ENCODE assay signal across 8 cellular contexts in the genomic region with DNA sequence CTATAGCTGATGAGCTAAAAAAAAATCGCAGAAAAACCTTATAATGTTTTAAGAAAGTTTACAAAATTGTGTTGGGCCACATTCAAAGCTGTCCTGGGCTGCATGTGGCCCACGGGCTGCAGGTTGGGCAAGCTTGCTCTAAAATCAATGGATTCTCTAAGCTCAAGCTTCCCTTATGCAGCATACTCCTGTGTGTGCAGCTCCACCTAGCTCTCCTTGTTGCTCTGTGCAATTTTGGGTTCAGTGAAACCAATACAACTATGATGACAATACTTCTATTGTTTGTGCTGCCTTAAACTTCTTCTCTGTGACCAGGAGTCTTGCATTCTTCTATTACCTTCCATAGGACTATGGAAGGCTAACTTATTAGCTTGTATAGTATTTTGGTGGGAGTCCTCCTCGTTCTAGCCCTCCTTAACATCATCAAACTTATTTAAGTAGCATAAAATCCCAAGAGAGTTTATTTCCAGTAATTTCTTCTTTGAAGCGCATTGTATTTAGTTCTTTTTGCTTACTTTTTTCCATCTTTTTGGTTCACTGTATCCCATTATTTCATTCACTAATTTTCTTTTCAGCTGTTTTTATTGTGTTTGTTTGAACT.
DNase-seq lines count a peak whose midpoint lies in the region; ATAC-seq and TF ChIP-seq lines count a peak whose summit lies in the region.

No MANE protein-coding gene starts in this region.

- no peaks in the 10 kb centered on the region for H3K27me3 ChIP-seq in DOHH2 (ENCODE audit: control insufficient read depth, low read length)
- H3K27me3 ChIP-seq in uterus = no peaks in the 10 kb centered on the region
- H3K27me3 ChIP-seq in thyroid gland = no peaks in the 10 kb centered on the region

- no peaks in the 10 kb centered on the region for H3F3A ChIP-seq in DOHH2 (ENCODE audit: control insufficient read depth, insufficient read depth)

- H3K4me1 ChIP-seq in DOHH2 (ENCODE audit: control insufficient read depth, low read length) (no peaks in the 10 kb centered on the region), uterus (no peaks in the 10 kb centered on the region), thyroid gland (no peaks in the 10 kb centered on the region)

- DNase-seq in Kasumi-1 (lab: John Stamatoyannopoulos, UW) = peak; percentile 67 to 70
- DNase-seq in left kidney (ENCODE audit: low read depth, low spot score) = peak; percentile 28
- no peak for DNase-seq in uterus
- DNase-seq in NCI-H128 (lab: John Stamatoyannopoulos, UW; ENCODE audit: unreplicated experiment) = no peak
- DNase-seq in thyroid gland = no peak

- H3K79me2 ChIP-seq in DOHH2 (ENCODE audit: control insufficient read depth, low read length) = no peaks in the 10 kb centered on the region

- H3K4me3 ChIP-seq in DOHH2 (ENCODE audit: low read length) (no peak overlapping the region), WI38 (ENCODE audit: low read depth, low read length) (no peak overlapping the region), uterus (no peak overlapping the region), thyroid gland (replicated peaks in 1 of 3) (no peak overlapping the region)

- H3K9me2 ChIP-seq in DOHH2 (replicated peaks; ENCODE audit: control insufficient read depth, low read length) = no peaks in the 10 kb centered on the region

- H3K27ac ChIP-seq in DOHH2 (ENCODE audit: low read depth, low read length) = no peak overlapping the region
- H3K27ac ChIP-seq in uterus = no peak overlapping the region
- no peak overlapping the region for H3K27ac ChIP-seq in thyroid gland

- H3K36me3 ChIP-seq in DOHH2 (ENCODE audit: control insufficient read depth, low read length) = no peaks in the 10 kb centered on the region
- no peaks in the 10 kb centered on the region for H3K36me3 ChIP-seq in uterus
- H3K36me3 ChIP-seq in thyroid gland = no peaks in the 10 kb centered on the region

- no peak for TF ChIP-seq POLR2A in uterus (IDR thresholded peaks at IDR 0.05)
- no peak for TF ChIP-seq POLR2A in thyroid gland (IDR thresholded peaks at IDR 0.05)

- no peaks in the 10 kb centered on the region for H3K9me3 ChIP-seq in DOHH2 (ENCODE audit: control insufficient read depth, insufficient read depth, low read length)
- H3K9me3 ChIP-seq in uterus = no peaks in the 10 kb centered on the region
- H3K9me3 ChIP-seq in thyroid gland = no peaks in the 10 kb centered on the region

- 42 to 50% methylated on average over 4 of the region's 4 CpGs for WGBS in thyroid gland, 2 donors

- ATAC-seq in GM21367 (IDR thresholded peaks at IDR 0.05; ENCODE audit: unreplicated experiment) = peak; percentile 60

- no peak overlapping the region for H3K4me2 ChIP-seq in DOHH2 (ENCODE audit: low read length)

- no peaks in the 10 kb centered on the region for H4K20me1 ChIP-seq in DOHH2 (ENCODE audit: control insufficient read depth, insufficient read depth, low read depth, low read length)

- intact Hi-C loops in uterus (cut with DNase I; ENCODE audit: low total_unique reads) = no loop called here
- intact Hi-C loops in thyroid gland (cut with DNase I) = no loop called here

- TF ChIP-seq CTCF in DOHH2 (IDR thresholded peaks at IDR 0.05; ENCODE audit: low read depth, low read length, poor library complexity, severe bottlenecking) (peak; percentile 58), WI38 (IDR thresholded peaks at IDR 0.05; ENCODE audit: low read depth, low read length) (peak; percentile 52), uterus (IDR thresholded peaks at IDR 0.05) (peak in 1 of 4 experiments; percentile 8), thyroid gland (IDR thresholded peaks at IDR 0.05) (peak in 2 of 6 experiments; percentile 11 to 44)

Comparison
In these comparisons a context has a peak if more than half of its experiments do, and no peak if none do; other contexts are left out.
1. DNase-seq: peak in Kasumi-1 (2 of 2) and left kidney (single experiment); none in uterus (0 of 2), NCI-H128 (single experiment) and thyroid gland (0 of 2).